ENCODE assay signal across 8 cellular contexts in the genomic region with DNA sequence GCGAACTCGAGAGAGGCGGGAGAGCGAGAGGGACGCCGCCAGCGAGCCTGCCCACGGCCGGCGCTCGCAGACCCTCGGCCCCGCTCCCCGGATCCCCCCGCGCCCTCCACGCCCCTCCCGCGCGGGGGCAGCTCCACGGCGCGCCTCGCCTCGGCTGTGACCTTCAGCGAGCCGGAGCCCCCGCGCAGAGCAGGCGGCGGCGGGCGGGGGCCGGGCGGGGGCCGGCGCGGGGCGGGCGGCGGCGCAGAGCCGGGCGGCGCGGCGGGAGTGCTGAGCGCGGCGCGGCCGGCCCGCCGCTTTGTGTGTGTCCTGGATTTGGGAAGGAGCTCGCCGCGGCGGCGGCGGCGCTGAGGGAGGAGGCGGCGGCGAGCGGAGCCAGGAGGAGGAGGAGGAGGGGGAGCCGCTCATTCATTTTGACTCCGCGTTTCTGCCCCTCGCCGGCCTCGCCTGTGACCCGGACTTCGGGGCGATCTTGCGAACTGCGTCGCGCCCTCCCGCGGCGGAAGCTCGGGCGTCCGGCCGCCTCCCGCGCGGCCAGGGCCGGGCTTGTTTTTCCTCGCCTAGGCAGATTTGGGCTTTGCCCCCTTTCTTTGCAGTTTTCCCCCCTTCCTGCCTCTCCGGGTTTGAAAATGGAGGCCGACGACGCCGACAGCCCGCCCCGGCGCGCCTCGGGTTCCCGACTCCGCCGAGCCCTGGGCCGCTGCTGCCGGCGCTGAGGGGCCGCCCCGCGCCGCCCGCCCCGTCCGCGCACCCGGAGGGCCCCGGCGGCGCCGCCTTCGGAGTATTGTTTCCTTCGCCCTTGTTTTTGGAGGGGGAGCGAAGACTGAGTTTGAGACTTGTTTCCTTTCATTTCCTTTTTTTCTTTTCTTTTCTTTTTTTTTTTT. TPM values are rescaled to one million over a fixed set of nuclear protein-coding genes. Genes with fewer than 3 reads are reported as not detected.
DNase-seq lines count a peak whose midpoint lies in the region; ATAC-seq and TF ChIP-seq lines count a peak whose summit lies in the region.

No MANE protein-coding gene starts in this region.

- ATAC-seq in GM21360 (IDR thresholded peaks at IDR 0.05; ENCODE audit: unreplicated experiment) = peak; percentile 11

- H3K9me3 ChIP-seq in WERI-Rb-1 (ENCODE audit: severe bottlenecking) = no peaks in the 10 kb centered on the region

- H3K27ac ChIP-seq in HL-60 (replicated peaks) (peak overlapping the region; percentile 89), WERI-Rb-1 (peak overlapping the region; percentile 88)

- in situ Hi-C loops in Caki2 (cut with HindIII; ENCODE audit: low pct_unique_long_range_greater_than_20kb, low sequenced_read_pairs) = no loop called here

- H3K4me3 ChIP-seq in HL-60 (replicated peaks; ENCODE audit: insufficient read depth, low read length) (peak overlapping the region; percentile 78), WERI-Rb-1 (ENCODE audit: low read depth, low read length) (peak overlapping the region; percentile 91), choroid plexus epithelial cell (ENCODE audit: low read depth, low read length) (peak overlapping the region; percentile 72)

- H3K36me3 ChIP-seq in WERI-Rb-1 = no peaks in the 10 kb centered on the region

- no peak for TF ChIP-seq CTCF in HL-60 (IDR thresholded peaks at IDR 0.05; ENCODE audit: insufficient read depth, low read length)
- 0 out of 2 replicates have a peak, but pooled peaks have one; percentile 16 for TF ChIP-seq CTCF in WERI-Rb-1 (IDR thresholded peaks at IDR 0.05; ENCODE audit: low read depth, low read length)
- no peak for TF ChIP-seq CTCF in choroid plexus epithelial cell (conservative IDR thresholded peaks at IDR 0.05; ENCODE audit: low read depth, low read length)

- H3K27me3 ChIP-seq in HL-60 (ENCODE audit: insufficient read depth, poor library complexity, severe bottlenecking) (no peaks in the 10 kb centered on the region), WERI-Rb-1 (ENCODE audit: insufficient read depth, low read depth, severe bottlenecking) (peaks cover 20% of the 10 kb centered on the region)

- DNase-seq in Caki2 (ENCODE audit: low read depth) (peak; percentile 73), HL-60 (ENCODE audit: low read depth in 1 of 2, low spot score in 1 of 2) (peak in 1 of 2 experiments; percentile 29), WERI-Rb-1 (peak; percentile 47), choroid plexus epithelial cell (ENCODE audit: low read depth) (peak; percentile 47), left kidney (ENCODE audit: low read depth, low spot score) (peak; percentile 87), NCI-H2029 treated with DMSO at 0.1 percent for 48 hours (lab: John Stamatoyannopoulos, UW) (no peak)
- DNase-seq in stimulated activated CD4-positive, alpha-beta T cell treated with anti-CD3 and anti-CD28 coated beads, Interleukin-4, amount 100 ng/mL, for 4 hours = peak; percentile 32 to 49

RNA-seq across cellular contexts. Expression of a gene that starts 0.6 kb away (rescaled TPM):
- total RNA-seq in Caki2 (2014; rRNA removed; shearing (Covaris generic); ENCODE audit: low replicate concordance) = 87.9 and 109 TPM in 2 replicates
